Comparison of ENCODE assay signal across 14 cellular contexts in genomic region chr14:60356921-60357550, GRCh38.
DNase-seq lines count a peak whose midpoint lies in the region; ATAC-seq and TF ChIP-seq lines count a peak whose summit lies in the region.
"Had no signal": no experiment of that assay in that cellular context is flagged by ENCODE, and none has a peak within 500 bp of the region (broad histone marks: within the 10 kb centered on the region; RNA-seq: fewer than 3 reads in every experiment).

No MANE protein-coding gene starts in this region.

- no peak overlapping the region for H3K4me3 Mint-ChIP-seq in activated CD4-positive, alpha-beta T cell treated with anti-CD3 and anti-CD28 coated beads, Interleukin-2, amount 10 ng/mL, durations not matched to agents 24 days and 14 days
- no peak overlapping the region for H3K4me3 Mint-ChIP-seq in endodermal cell
- no peak overlapping the region for H3K4me3 Mint-ChIP-seq in activated T-helper 17 cell treated with anti-CD3 and anti-CD28 coated beads, Interleukin-2, amount 50 U/mL, for 72 hours
- no peak overlapping the region for H3K4me3 Mint-ChIP-seq in activated naive CD8-positive, alpha-beta T cell treated with anti-CD3 and anti-CD28 coated beads for 36 hours
- H3K4me3 Mint-ChIP-seq: activated CD8-positive, alpha-beta T cell treated with anti-CD3 and anti-CD28 coated beads for 36 hours had no signal

- peak overlapping the region; percentile 40 for H3K27ac ChIP-seq in endodermal cell (ENCODE audit: low read depth, low read length)
- H3K27ac ChIP-seq: A549, testis had no signal

- no peaks in the 10 kb centered on the region for H3K27me3 ChIP-seq in endodermal cell (ENCODE audit: control insufficient read depth, insufficient read depth, low read length, poor library complexity, severe bottlenecking)
- H3K27me3 ChIP-seq: testis had no signal

- H3K9ac ChIP-seq in endodermal cell (ENCODE audit: extremely low read depth, low read length, poor library complexity, severe bottlenecking), result no peak overlapping the region

- H3K9me3 Mint-ChIP-seq in activated CD4-positive, alpha-beta T cell treated with anti-CD3 and anti-CD28 coated beads, Interleukin-2, amount 10 ng/mL, durations not matched to agents 24 days and 14 days, result no peaks in the 10 kb centered on the region
- no peaks in the 10 kb centered on the region for H3K9me3 Mint-ChIP-seq in endodermal cell
- no peaks in the 10 kb centered on the region for H3K9me3 Mint-ChIP-seq in activated T-helper 17 cell treated with anti-CD3 and anti-CD28 coated beads, Interleukin-2, amount 50 U/mL, for 72 hours
- H3K9me3 Mint-ChIP-seq in activated naive CD8-positive, alpha-beta T cell treated with anti-CD3 and anti-CD28 coated beads for 36 hours, result no peaks in the 10 kb centered on the region
- H3K9me3 Mint-ChIP-seq: activated CD8-positive, alpha-beta T cell treated with anti-CD3 and anti-CD28 coated beads for 36 hours had no signal

- ATAC-seq in GM21723 (IDR thresholded peaks at IDR 0.05; ENCODE audit: unreplicated experiment), result no peak
- no peak for ATAC-seq in activated T-helper 17 cell treated with anti-CD3 and anti-CD28 coated beads, Interleukin-2, amount 50 U/mL, for 72 hours (replicated peaks)
- ATAC-seq: A549; activated CD8-positive, alpha-beta T cell treated with anti-CD3 and anti-CD28 coated beads for 36 hours had no signal

- H3K4me1 ChIP-seq in endodermal cell (ENCODE audit: control insufficient read depth, insufficient read depth, low read length), result peaks cover 5% of the 10 kb centered on the region
- H3K4me1 ChIP-seq: A549, testis had no signal

- H3K9me3 ChIP-seq in endodermal cell (ENCODE audit: control insufficient read depth, low read length), result no peaks in the 10 kb centered on the region
- H3K9me3 ChIP-seq: A549, testis had no signal

- H3K4me3 ChIP-seq in endodermal cell (ENCODE audit: low read length), result no peak overlapping the region
- H3K4me3 ChIP-seq: A549, testis had no signal

- peak; percentile 30 for DNase-seq in activated CD4-positive, alpha-beta T cell treated with anti-CD3 and anti-CD28 coated beads, Interleukin-2, amount 10 ng/mL, durations not matched to agents 24 days and 14 days
- no peak for DNase-seq in activated CD4-positive, alpha-beta T cell treated with anti-CD3 and anti-CD28 coated beads for 48 hours
- peak; percentile 98 for DNase-seq in NCI-H69 (lab: John Stamatoyannopoulos, UW)
- DNase-seq in endodermal cell, result peak; percentile 76
- no peak for DNase-seq in OCI-M2 (lab: John Stamatoyannopoulos, UW; ENCODE audit: unreplicated experiment)
- DNase-seq in activated naive CD8-positive, alpha-beta T cell treated with anti-CD3 and anti-CD28 coated beads for 36 hours, result no peak
- DNase-seq: activated CD8-positive, alpha-beta T cell treated with anti-CD3 and anti-CD28 coated beads for 36 hours; activated effector memory CD4-positive, alpha-beta T cell treated with Interleukin-2 at 50 U/mL for 16 hours; erythroblast; NCI-H446 treated with DMSO at 0.1 percent for 48 hours; testis had no signal

- 25 to 31% methylated on average over 8 to 10 of the region's 10 CpGs for WGBS in endodermal cell (ENCODE audit: insufficient coverage in 1 of 2, insufficient read length in 1 of 2), 2 experiments

- no peaks in the 10 kb centered on the region for H3K36me3 ChIP-seq in endodermal cell (ENCODE audit: control insufficient read depth, insufficient read depth, low read length)

- H3K36me3 Mint-ChIP-seq in activated CD4-positive, alpha-beta T cell treated with anti-CD3 and anti-CD28 coated beads, Interleukin-2, amount 10 ng/mL, durations not matched to agents 24 days and 14 days (ENCODE audit: low read depth), result no peaks in the 10 kb centered on the region
- no peaks in the 10 kb centered on the region for H3K36me3 Mint-ChIP-seq in endodermal cell (ENCODE audit: low read depth)
- H3K36me3 Mint-ChIP-seq in activated T-helper 17 cell treated with anti-CD3 and anti-CD28 coated beads, Interleukin-2, amount 50 U/mL, for 72 hours (ENCODE audit: low read depth), result no peaks in the 10 kb centered on the region
- no peaks in the 10 kb centered on the region for H3K36me3 Mint-ChIP-seq in activated naive CD8-positive, alpha-beta T cell treated with anti-CD3 and anti-CD28 coated beads for 36 hours

- intact Hi-C loops in activated CD4-positive, alpha-beta T cell treated with anti-CD3 and anti-CD28 coated beads, Interleukin-2, amount 10 ng/mL, durations not matched to agents 24 days and 14 days (cut with micrococcal nuclease), result loop anchor here (10.0 kb wide), 1 partner anchor 148 kb away; the partner anchor contains the start of gene SIX6

- TF ChIP-seq CTCF in endodermal cell (conservative IDR thresholded peaks at IDR 0.05), result no peak

- H3K4me1 Mint-ChIP-seq in activated CD4-positive, alpha-beta T cell treated with anti-CD3 and anti-CD28 coated beads, Interleukin-2, amount 10 ng/mL, durations not matched to agents 24 days and 14 days, result no peaks in the 10 kb centered on the region
- peaks cover 18% of the 10 kb centered on the region for H3K4me1 Mint-ChIP-seq in endodermal cell
- H3K4me1 Mint-ChIP-seq in activated T-helper 17 cell treated with anti-CD3 and anti-CD28 coated beads, Interleukin-2, amount 50 U/mL, for 72 hours, result no peaks in the 10 kb centered on the region
- H3K4me1 Mint-ChIP-seq in activated naive CD8-positive, alpha-beta T cell treated with anti-CD3 and anti-CD28 coated beads for 36 hours, result no peaks in the 10 kb centered on the region

- no peak overlapping the region for H3K27ac Mint-ChIP-seq in activated CD4-positive, alpha-beta T cell treated with anti-CD3 and anti-CD28 coated beads, Interleukin-2, amount 10 ng/mL, durations not matched to agents 24 days and 14 days
- H3K27ac Mint-ChIP-seq in endodermal cell, result no peak overlapping the region
- no peak overlapping the region for H3K27ac Mint-ChIP-seq in activated T-helper 17 cell treated with anti-CD3 and anti-CD28 coated beads, Interleukin-2, amount 50 U/mL, for 72 hours
- H3K27ac Mint-ChIP-seq in activated naive CD8-positive, alpha-beta T cell treated with anti-CD3 and anti-CD28 coated beads for 36 hours, result no peak overlapping the region
- H3K27ac Mint-ChIP-seq: activated CD8-positive, alpha-beta T cell treated with anti-CD3 and anti-CD28 coated beads for 36 hours had no signal

- H3K27me3 Mint-ChIP-seq in activated CD4-positive, alpha-beta T cell treated with anti-CD3 and anti-CD28 coated beads, Interleukin-2, amount 10 ng/mL, durations not matched to agents 24 days and 14 days, result peaks cover 12% of the 10 kb centered on the region
- H3K27me3 Mint-ChIP-seq in endodermal cell (ENCODE audit: insufficient read depth), result no peaks in the 10 kb centered on the region
- H3K27me3 Mint-ChIP-seq in activated T-helper 17 cell treated with anti-CD3 and anti-CD28 coated beads, Interleukin-2, amount 50 U/mL, for 72 hours, result peaks cover 3% of the 10 kb centered on the region
- H3K27me3 Mint-ChIP-seq in activated naive CD8-positive, alpha-beta T cell treated with anti-CD3 and anti-CD28 coated beads for 36 hours, result no peaks in the 10 kb centered on the region

Comparison
In these comparisons a context has a peak if more than half of its experiments do, and no peak if none do; other contexts are left out.
1. DNase-seq: peak in activated CD4-positive, alpha-beta T cell treated with anti-CD3 and anti-CD28 coated beads, Interleukin-2, amount 10 ng/mL, durations not matched to agents 24 days and 14 days (single experiment), NCI-H69 (single experiment) and endodermal cell (single experiment); none in activated CD4-positive, alpha-beta T cell treated with anti-CD3 and anti-CD28 coated beads for 48 hours (single experiment), OCI-M2 (single experiment) and activated naive CD8-positive, alpha-beta T cell treated with anti-CD3 and anti-CD28 coated beads for 36 hours (single experiment).